ENCODE assay signal across 8 cellular contexts in genomic region chr20:59850018-59850641, GRCh38.
A peak's percentile ranks its signal among the peaks of the same experiment; 100 is the strongest.
DNase-seq lines count a peak whose midpoint lies in the region; ATAC-seq and TF ChIP-seq lines count a peak whose summit lies in the region.

No MANE protein-coding gene starts in this region.

- H3K27ac Mint-ChIP-seq in mesothelial cell of epicardium: no peak overlapping the region

- no peaks in the 10 kb centered on the region for H3K36me3 Mint-ChIP-seq in mesothelial cell of epicardium

- DNase-seq in A673 (ENCODE audit: low spot score) (peak; percentile 57), NCI-H2227 treated with DMSO at 0.1 percent for 48 hours (lab: John Stamatoyannopoulos, UW) (peak; percentile 13), cardiac fibroblast (ENCODE audit: low read depth in 2 of 2) (peak; percentile 57 to 63), mesothelial cell of epicardium (ENCODE audit: low spot score in 2 of 2, unreplicated experiment in 2 of 2) (no peak), NCI-H226 (no peak), T1000 (lab: John Stamatoyannopoulos, UW) (no peak)

- ATAC-seq in GM18517 (IDR thresholded peaks at IDR 0.05; ENCODE audit: unreplicated experiment): peak; percentile 55
- no peak for ATAC-seq in HG02588 (IDR thresholded peaks at IDR 0.05; ENCODE audit: unreplicated experiment)

- BruUV-seq in A673 (replicated peaks; lab: Mats Ljungman, UMichigan): no TSS peak

- POLR2A ChIA-PET in A673 (lab: Charles Lee; ENCODE audit: low non-redundant PET): no interaction called here

- H3K4me1 Mint-ChIP-seq in mesothelial cell of epicardium: no peaks in the 10 kb centered on the region

- H3K9me3 ChIP-seq in A673 (ENCODE audit: low read depth, low read length, poor library complexity, severe bottlenecking): no peaks in the 10 kb centered on the region

- H3K9me3 Mint-ChIP-seq in mesothelial cell of epicardium: no peaks in the 10 kb centered on the region

- intact Hi-C loops in A673 (cut with micrococcal nuclease; ENCODE audit: unreplicated experiment): loop anchor here (2.0 kb wide), 1 partner anchor 67 kb away; no protein-coding TSS in a partner anchor

- peaks cover 39% of the 10 kb centered on the region for H3K27me3 Mint-ChIP-seq in mesothelial cell of epicardium (ENCODE audit: low read depth)

- H3K36me3 ChIP-seq in A673 (ENCODE audit: insufficient read depth, low read length, poor library complexity, severe bottlenecking): no peaks in the 10 kb centered on the region

- H3K4me1 ChIP-seq in A673 (ENCODE audit: insufficient read depth, low read length, poor library complexity, severe bottlenecking): no peaks in the 10 kb centered on the region

- H3K4me3 ChIP-seq in A673 (ENCODE audit: low read depth, low read length, poor library complexity, severe bottlenecking) (no peak overlapping the region), cardiac fibroblast (replicated peaks in 1 of 2; ENCODE audit: low read depth in 2 of 2, low read length in 2 of 2) (no peak overlapping the region)

- no peak overlapping the region for H3K4me3 Mint-ChIP-seq in mesothelial cell of epicardium

- CTCF ChIA-PET in A673 (lab: Charles Lee): interaction anchor here (0.7 to 1.3 kb wide), 3 partner anchors 16 to 67 kb away, joined by 3 read pairs; no protein-coding TSS in a partner anchor

- H3K27ac ChIP-seq in A673 (ENCODE audit: low read depth, low read length, poor library complexity, severe bottlenecking): no peak overlapping the region

- peak; percentile 66 for TF ChIP-seq CTCF in A673 (conservative IDR thresholded peaks at IDR 0.05; ENCODE audit: low read depth, low read length)
- peak; percentile 57 for TF ChIP-seq CTCF in cardiac fibroblast (IDR thresholded peaks at IDR 0.05; ENCODE audit: low read depth, low read length)
- peak; percentile 86 for TF ChIP-seq CTCF in mesothelial cell of epicardium (IDR thresholded peaks at IDR 0.05; ENCODE audit: unreplicated experiment)

- H3K27me3 ChIP-seq in A673 (replicated peaks; ENCODE audit: insufficient read depth, low read depth, low read length, poor library complexity): peaks cover 19% of the 10 kb centered on the region

Comparison
In these comparisons a context has a peak if more than half of its experiments do, and no peak if none do; other contexts are left out.
1. DNase-seq: peak in A673 (single experiment), NCI-H2227 treated with DMSO at 0.1 percent for 48 hours (single experiment) and cardiac fibroblast (2 of 2); none in mesothelial cell of epicardium (0 of 2), NCI-H226 (single experiment) and T1000 (single experiment).
2. Peak in every context shown above with its lines, with median percentiles within 50 percentile points of each other: CTCF ChIP-seq.